In the genomic region with DNA sequence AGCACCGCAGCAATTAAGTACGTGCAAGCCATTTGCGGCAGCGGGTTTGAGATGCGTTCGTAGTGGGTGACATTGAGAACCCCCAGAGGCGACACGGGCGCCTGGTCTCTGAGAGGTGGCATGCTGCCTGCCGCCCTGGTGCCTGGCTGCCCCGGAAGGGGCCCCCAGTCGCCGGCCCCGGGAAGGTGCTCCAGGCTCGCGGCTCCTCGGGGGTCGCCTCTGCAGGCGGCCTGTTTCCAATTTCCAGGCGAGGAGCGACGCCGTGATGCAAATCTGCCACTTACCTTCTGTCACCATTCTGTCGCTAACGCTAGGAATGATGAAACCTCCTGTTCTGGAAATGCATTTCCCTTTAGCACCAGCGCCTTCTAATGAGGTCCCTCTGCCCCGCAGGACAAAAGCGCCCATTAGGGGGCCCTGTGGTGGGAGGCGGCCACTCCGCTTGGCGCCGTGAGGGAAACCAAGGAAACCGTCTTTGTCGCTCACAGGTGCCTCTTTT, we compare ENCODE assay signal across 8 cellular contexts. TPM values are rescaled to one million over a fixed set of nuclear protein-coding genes. Genes with fewer than 3 reads are reported as not detected.
DNase-seq lines count a peak whose midpoint lies in the region; ATAC-seq and TF ChIP-seq lines count a peak whose summit lies in the region.

No MANE protein-coding gene starts in this region.

- H3K36me3 ChIP-seq in suprapubic skin = no peaks in the 10 kb centered on the region

- H3K36me3 Mint-ChIP-seq in activated T-cell treated with anti-CD3 and anti-CD28 coated beads, Interleukin-2, amount 50 U/mL, for 4 hours (ENCODE audit: insufficient read depth) = no peaks in the 10 kb centered on the region
- H3K36me3 Mint-ChIP-seq in immature natural killer cell = no peaks in the 10 kb centered on the region

- H3K9me3 ChIP-seq in suprapubic skin = no peaks in the 10 kb centered on the region

- TF ChIP-seq CTCF in suprapubic skin (IDR thresholded peaks at IDR 0.05) = no peak

- H3K27ac ChIP-seq in suprapubic skin = no peak overlapping the region

- ATAC-seq in activated T-cell treated with anti-CD3 and anti-CD28 coated beads, Interleukin-2, amount 50 U/mL, for 4 hours = peak; percentile 70 to 73
- no peak for ATAC-seq in GM19467 (IDR thresholded peaks at IDR 0.05; ENCODE audit: unreplicated experiment)

- peaks cover 51% of the 10 kb centered on the region for H3K27me3 ChIP-seq in suprapubic skin

- peaks cover 13% of the 10 kb centered on the region for H3K4me1 Mint-ChIP-seq in activated T-cell treated with anti-CD3 and anti-CD28 coated beads, Interleukin-2, amount 50 U/mL, for 4 hours (ENCODE audit: low read depth)
- peaks cover 16 to 20% of the 10 kb centered on the region in 2 donors for H3K4me1 Mint-ChIP-seq in immature natural killer cell

- no peak for TF ChIP-seq EP300 in suprapubic skin (IDR thresholded peaks at IDR 0.05)

- peaks cover 36% of the 10 kb centered on the region for H3K27me3 Mint-ChIP-seq in activated T-cell treated with anti-CD3 and anti-CD28 coated beads, Interleukin-2, amount 50 U/mL, for 4 hours (ENCODE audit: low read depth)
- H3K27me3 Mint-ChIP-seq in immature natural killer cell (ENCODE audit: low read depth in 3 of 3) = peaks cover 4 to 14% (median 14%) of the 10 kb centered on the region in 3 donors

- 12% methylated on average over 14 of the region's 34 CpGs for WGBS in suprapubic skin

- no peak overlapping the region for H3K27ac Mint-ChIP-seq in immature natural killer cell

- H3K4me3 Mint-ChIP-seq in activated T-cell treated with anti-CD3 and anti-CD28 coated beads, Interleukin-2, amount 50 U/mL, for 4 hours = peak overlapping the region; percentile 65
- H3K4me3 Mint-ChIP-seq in immature natural killer cell = peak overlapping the region; percentile 75 to 86 (median 83)

- H3K4me3 ChIP-seq in suprapubic skin = peak overlapping the region; percentile 44

- H3K9me3 Mint-ChIP-seq in activated T-cell treated with anti-CD3 and anti-CD28 coated beads, Interleukin-2, amount 50 U/mL, for 4 hours = peaks cover 2% of the 10 kb centered on the region
- H3K9me3 Mint-ChIP-seq in immature natural killer cell = peaks cover 2 to 10% (median 5%) of the 10 kb centered on the region in 6 donors

- DNase-seq in stimulated activated CD4-positive, alpha-beta T cell treated with anti-CD3 and anti-CD28 coated beads, Interleukin-4, amount 100 ng/mL, for 1 hour = peak; percentile 9
- DNase-seq in stimulated activated CD4-positive, alpha-beta T cell treated with anti-CD3 and anti-CD28 coated beads, Interleukin-1b, Interleukin-23, amount 100 ng/mL, for 48 hours = no peak
- DNase-seq in activated T-cell treated with anti-CD3 and anti-CD28 coated beads, Interleukin-2, amount 50 U/mL, for 4 hours = no peak
- DNase-seq in immature natural killer cell (no peak), suprapubic skin (ENCODE audit: low spot score in 2 of 2) (no peak), NCI-H1930 (lab: John Stamatoyannopoulos, UW) (no peak), globus pallidus (ENCODE audit: low spot score) (no peak)

- no peak for TF ChIP-seq POLR2A in suprapubic skin (IDR thresholded peaks at IDR 0.05)

- peaks cover 12% of the 10 kb centered on the region for H3K4me1 ChIP-seq in suprapubic skin

RNA-seq across cellular contexts. Expression of a gene that starts 13.0 kb away (rescaled TPM):
- 1 to 10 TPM; 4.2 to 7.3 (median 5.5) TPM for total RNA-seq in activated T-cell treated with anti-CD3 and anti-CD28 coated beads, Interleukin-2, amount 50 U/mL, for 4 hours
- 1 to 10 TPM in 1 of 3 donors, under 1 TPM in 1, not detected in 1; 0.20 to 1.1 TPM for polyA plus RNA-seq in immature natural killer cell
- 1 to 10 TPM in 3 of 4 donors, under 1 TPM in 1; 0.30 to 3.2 (median 1.5) TPM for total RNA-seq in suprapubic skin
